12 cellular contexts compared by ENCODE assay signal in the genomic region with DNA sequence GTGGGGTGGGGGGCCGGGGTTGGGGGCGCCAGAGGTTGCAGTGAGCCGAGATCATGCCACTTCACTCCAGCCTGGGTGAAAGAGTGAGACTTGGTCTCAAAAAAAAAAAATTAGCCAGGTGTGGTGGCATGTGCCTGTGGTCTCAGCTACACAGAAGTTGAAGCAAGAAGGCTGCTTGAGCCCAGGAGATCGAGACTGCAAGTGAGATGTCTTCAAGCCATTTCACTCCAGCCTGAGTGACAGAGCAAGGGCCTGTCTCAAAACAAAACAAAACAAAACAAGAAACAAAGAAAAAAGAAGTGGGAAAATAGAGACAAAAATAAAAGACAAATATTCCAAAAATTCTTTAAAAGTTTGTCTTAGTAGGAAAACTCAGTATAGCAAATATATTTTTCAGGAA.
DNase-seq lines count a peak whose midpoint lies in the region; ATAC-seq and TF ChIP-seq lines count a peak whose summit lies in the region.
"Had no signal": no experiment of that assay in that cellular context is flagged by ENCODE, and none has a peak within 500 bp of the region (broad histone marks: within the 10 kb centered on the region; RNA-seq: fewer than 3 reads in every experiment).

No MANE protein-coding gene starts in this region.

- TF ChIP-seq CTCF in left ventricle myocardium inferior (IDR thresholded peaks at IDR 0.05; ENCODE audit: borderline replicate concordance): no peak
- TF ChIP-seq CTCF in OCI-LY7 (conservative IDR thresholded peaks at IDR 0.05; ENCODE audit: low read length): no peak
- no peak for TF ChIP-seq CTCF in foreskin fibroblast (IDR thresholded peaks at IDR 0.05; ENCODE audit: low read depth, low read length)

- H3K36me3 ChIP-seq in left ventricle myocardium inferior: peaks cover 12% of the 10 kb centered on the region
- peaks cover 26% of the 10 kb centered on the region for H3K36me3 ChIP-seq in OCI-LY7 (ENCODE audit: insufficient read depth, low read length)
- H3K36me3 ChIP-seq: cardiac muscle cell had no signal

- intact Hi-C loops in left ventricle myocardium inferior (cut with micrococcal nuclease) (loop anchor here (10.0 kb wide), 1 partner anchor 113 kb away; no protein-coding TSS in a partner anchor), Right ventricle myocardium inferior (cut with DNase I) (loop anchor here (2.0 kb wide), 1 partner anchor 13 kb away; no protein-coding TSS in a partner anchor), OCI-LY7 (cut with micrococcal nuclease; ENCODE audit: unreplicated experiment) (no loop called here)

- H3K27ac ChIP-seq in left ventricle myocardium inferior (replicated peaks) (no peak overlapping the region), OCI-LY7 (ENCODE audit: low read depth, low read length, poor library complexity, severe bottlenecking) (no peak overlapping the region)
- H3K27ac ChIP-seq: cardiac muscle cell had no signal

- H3K27ac Mint-ChIP-seq in effector memory CD8-positive, alpha-beta T cell: peak overlapping the region in 1 of 2 donors; percentile 84

- DNase-seq in left ventricle myocardium inferior (no peak), Right ventricle myocardium inferior (ENCODE audit: missing footprints) (no peak), OCI-LY7 (ENCODE audit: low spot score) (peak; percentile 29), cerebellum (ENCODE audit: low spot score) (no peak), foreskin fibroblast (no peak)
- DNase-seq in effector memory CD8-positive, alpha-beta T cell: peak in 2 of 3 experiments; percentile 3 to 14
- no peak for DNase-seq in activated CD4-positive, alpha-beta T cell treated with anti-CD3 and anti-CD28 coated beads, Interleukin-2, amount 50 U/mL, for 4 hours
- DNase-seq: NCI-H2171 treated with DMSO at 0.1 percent for 48 hours, occipital lobe had no signal

- H3K4me1 Mint-ChIP-seq in effector memory CD8-positive, alpha-beta T cell (ENCODE audit: low read depth in 2 of 2): peaks cover 17 to 26% of the 10 kb centered on the region in 2 donors

- POLR2A ChIA-PET in OCI-LY7 (lab: Charles Lee): interaction anchor here (0.8 kb wide), 1 partner anchor 83 kb away, joined by 3 read pairs; no protein-coding TSS in a partner anchor

- CTCF ChIA-PET in OCI-LY7 (lab: Charles Lee; ENCODE audit: unreplicated experiment): no interaction called here

- no TSS peak for BruUV-seq in OCI-LY7 (replicated peaks; lab: Mats Ljungman, UMichigan)

- peak overlapping the region; percentile 78 for H3K4me3 ChIP-seq in left ventricle myocardium inferior
- no peak overlapping the region for H3K4me3 ChIP-seq in OCI-LY7 (ENCODE audit: low read depth, low read length, poor library complexity, severe bottlenecking)
- no peak overlapping the region for H3K4me3 ChIP-seq in foreskin fibroblast (ENCODE audit: low read depth in 1 of 2, low read length in 2 of 2)
- H3K4me3 ChIP-seq: cardiac muscle cell, smooth muscle cell had no signal

- H3K4me2 ChIP-seq in OCI-LY7 (ENCODE audit: low read length): peak overlapping the region; percentile 5; the same call in 1 of the 2 replicates
- H3K4me2 ChIP-seq: smooth muscle cell had no signal

- H3K4me1 ChIP-seq in left ventricle myocardium inferior: peaks cover 33% of the 10 kb centered on the region
- H3K4me1 ChIP-seq in OCI-LY7 (ENCODE audit: insufficient read depth, low read length, poor library complexity, severe bottlenecking): peaks cover 49% of the 10 kb centered on the region

- H3K9me3 ChIP-seq in left ventricle myocardium inferior (replicated peaks): no peaks in the 10 kb centered on the region
- H3K9me3 ChIP-seq in OCI-LY7 (ENCODE audit: low read length): no peaks in the 10 kb centered on the region

- peaks cover 13% of the 10 kb centered on the region; the same call in 1 of the 2 replicates for H4K20me1 ChIP-seq in OCI-LY7 (ENCODE audit: insufficient read depth, low read length)

- H3K9me3 Mint-ChIP-seq in effector memory CD8-positive, alpha-beta T cell: no peaks in the 10 kb centered on the region

- peak overlapping the region; percentile 37 to 71 for H3K4me3 Mint-ChIP-seq in effector memory CD8-positive, alpha-beta T cell

- H2AFZ ChIP-seq in OCI-LY7 (ENCODE audit: low read length): no peak overlapping the region

- no peaks in the 10 kb centered on the region for H3K27me3 ChIP-seq in left ventricle myocardium inferior (ENCODE audit: low read depth)
- H3K27me3 ChIP-seq: cardiac muscle cell had no signal

- no peak for ATAC-seq in Right ventricle myocardium inferior
- ATAC-seq in effector memory CD8-positive, alpha-beta T cell (replicated peaks): no peak
- ATAC-seq in GM21576 (IDR thresholded peaks at IDR 0.05; ENCODE audit: unreplicated experiment): no peak

- H3K27me3 Mint-ChIP-seq in effector memory CD8-positive, alpha-beta T cell: no peaks in the 10 kb centered on the region

- peaks cover 43% of the 10 kb centered on the region for H3K36me3 Mint-ChIP-seq in effector memory CD8-positive, alpha-beta T cell (ENCODE audit: insufficient read depth)

- peaks cover 30% of the 10 kb centered on the region for H3K79me2 ChIP-seq in OCI-LY7 (ENCODE audit: insufficient read depth, low read depth, low read length)

- no peaks in the 10 kb centered on the region for H3K9me2 ChIP-seq in OCI-LY7 (ENCODE audit: insufficient read depth, low read length)

Comparison
In these comparisons a context has a peak if more than half of its experiments do, and no peak if none do; other contexts are left out.
1. DNase-seq: peak in OCI-LY7 (single experiment) and effector memory CD8-positive, alpha-beta T cell (2 of 3); none in left ventricle myocardium inferior (single experiment), Right ventricle myocardium inferior (single experiment), cerebellum (single experiment), foreskin fibroblast (0 of 2) and activated CD4-positive, alpha-beta T cell treated with anti-CD3 and anti-CD28 coated beads, Interleukin-2, amount 50 U/mL, for 4 hours (0 of 2).